ENCODE assay signal across 33 cellular contexts in genomic region chr13:36495431-36495830, GRCh38.
DNase-seq lines count a peak whose midpoint lies in the region; ATAC-seq, FAIRE-seq and TF ChIP-seq lines count a peak whose summit lies in the region.
"Had no signal": no experiment of that assay in that cellular context is flagged by ENCODE, and none has a peak within 500 bp of the region (broad histone marks: within the 10 kb centered on the region; RNA-seq: fewer than 3 reads in every experiment).

No MANE protein-coding gene starts in this region.

- H3K4me3 ChIP-seq in HepG2 (replicated peaks in 1 of 3; ENCODE audit: insufficient read depth in 1 of 3, low read depth in 2 of 3, low read length in 3 of 3): no peak overlapping the region
- no peak overlapping the region for H3K4me3 ChIP-seq in right lobe of liver
- no peak overlapping the region for H3K4me3 ChIP-seq in HEK293 (ENCODE audit: low read depth, low read length)
- no peak overlapping the region for H3K4me3 ChIP-seq in bronchial epithelial cell (ENCODE audit: low read depth, low read length)
- H3K4me3 ChIP-seq: A549; BLaER1; BLaER1 treated with 17β-estradiol and CSF1 and Interleukin-3, amounts not matched to agents 10 nM and 100 nM had no signal

- H3K4me1 ChIP-seq in HepG2 (ENCODE audit: insufficient read depth, low read length): no peaks in the 10 kb centered on the region
- no peaks in the 10 kb centered on the region for H3K4me1 ChIP-seq in right lobe of liver
- H3K4me1 ChIP-seq in HEK293 (ENCODE audit: control insufficient read depth, insufficient read depth, low read length): no peaks in the 10 kb centered on the region
- H3K4me1 ChIP-seq: A549; BE2C; BLaER1; BLaER1 treated with 17β-estradiol and CSF1 and Interleukin-3, amounts not matched to agents 10 nM and 100 nM; Caco-2 had no signal

- in situ Hi-C loops in HepG2 (cut with HindIII; ENCODE audit: extremely low pct_ligation_motif_present, low pct_unique_long_range_greater_than_20kb): no loop called here

- no TSS peak for BruUV-seq in HepG2 (replicated peaks; lab: Mats Ljungman, UMichigan)

- CTCF ChIA-PET in HepG2 (lab: Yijun Ruan, JAX; ENCODE audit: low intra/inter-chr PET ratio, low total read pairs): no interaction called here
- CTCF ChIA-PET in HEK293 (lab: Yijun Ruan, JAX): no interaction called here

- no peaks in the 10 kb centered on the region for H3K9me3 ChIP-seq in HepG2 (ENCODE audit: low read length)
- H3K9me3 ChIP-seq in right lobe of liver: no peaks in the 10 kb centered on the region
- no peaks in the 10 kb centered on the region for H3K9me3 ChIP-seq in HEK293 (ENCODE audit: control insufficient read depth, insufficient read depth, low read depth, low read length)
- H3K9me3 ChIP-seq: A549; BE2C; BLaER1; BLaER1 treated with 17β-estradiol and CSF1 and Interleukin-3, amounts not matched to agents 10 nM and 100 nM; Caco-2 had no signal

- intact Hi-C loops in HepG2 (cut with micrococcal nuclease; ENCODE audit: unreplicated experiment): no loop called here
- intact Hi-C loops in right lobe of liver (cut with DNase I): no loop called here

- H3K9ac ChIP-seq in HepG2 (ENCODE audit: insufficient read depth, low read depth, low read length): no peak overlapping the region
- H3K9ac ChIP-seq: BLaER1; BLaER1 treated with 17β-estradiol and CSF1 and Interleukin-3, amounts not matched to agents 10 nM and 100 nM had no signal

- H3K27ac ChIP-seq in HepG2 (ENCODE audit: extremely low read length, insufficient read depth, low read length) (no peak overlapping the region), right lobe of liver (no peak overlapping the region), HEK293 (ENCODE audit: extremely low read depth, low read depth, low read length) (no peak overlapping the region)
- H3K27ac ChIP-seq: 22Rv1; A549; BLaER1; BLaER1 treated with 17β-estradiol and CSF1 and Interleukin-3, amounts not matched to agents 10 nM and 100 nM; C4-2B had no signal

- TF ChIP-seq RAD21 in HepG2 (CRISPR knock-in tag; IDR thresholded peaks at IDR 0.05): no peak

- H3K36me3 ChIP-seq in HepG2 (replicated peaks in 1 of 2; ENCODE audit: control insufficient read depth in 1 of 2, insufficient read depth in 2 of 2, low read length in 2 of 2) (no peaks in the 10 kb centered on the region), right lobe of liver (no peaks in the 10 kb centered on the region), HEK293 (ENCODE audit: control insufficient read depth in 2 of 2, insufficient read depth in 1 of 2, low read length in 2 of 2) (no peaks in the 10 kb centered on the region), bronchial epithelial cell (ENCODE audit: control insufficient read depth, insufficient read depth, low read length) (no peaks in the 10 kb centered on the region)
- H3K36me3 ChIP-seq: BE2C; BLaER1; BLaER1 treated with 17β-estradiol and CSF1 and Interleukin-3, amounts not matched to agents 10 nM and 100 nM had no signal

- no peaks in the 10 kb centered on the region for H4K20me1 ChIP-seq in HepG2 (ENCODE audit: insufficient read depth, low read length)
- H4K20me1 ChIP-seq: BLaER1; BLaER1 treated with 17β-estradiol and CSF1 and Interleukin-3, amounts not matched to agents 10 nM and 100 nM had no signal

- WGBS in HepG2 (ENCODE audit: low lambda C conversion rate): 29% methylated on average over 4 of the region's 4 CpGs
- 53% methylated on average over 4 of the region's 4 CpGs for WGBS in right lobe of liver (ENCODE audit: insufficient coverage, low coverage, low lambda C conversion rate, missing lambda C conversion rate)

- H2AFZ ChIP-seq in HepG2 (ENCODE audit: low read length): no peak overlapping the region

- no peak for ATAC-seq in HepG2
- no peak for ATAC-seq in right lobe of liver
- no peak for ATAC-seq in GM18511 (IDR thresholded peaks at IDR 0.05; ENCODE audit: unreplicated experiment)
- ATAC-seq: A549; CD8-positive, alpha-beta T cell had no signal

- POLR2A ChIA-PET in HepG2 (lab: Yijun Ruan, JAX): no interaction called here
- POLR2A ChIA-PET in HEK293 (lab: Yijun Ruan, JAX): no interaction called here

- DNase-seq in HepG2 (ENCODE audit: low spot score) (no peak), right lobe of liver (no peak), bronchial epithelial cell (ENCODE audit: low read depth) (no peak), HuH-7 (ENCODE audit: low spot score) (no peak)
- DNase-seq: 8988T; ACHN; AML-193; BE2C; C1 segment of cervical spinal cord; Caco-2; Calu3; CD4-positive, alpha-beta memory T cell; CD4-positive, alpha-beta T cell; CD4-positive, CD25-positive, alpha-beta regulatory T cell; CD8-positive, alpha-beta memory T cell; CD8-positive, alpha-beta T cell; COR-L47; DMS 273 treated with DMSO at 0.1 percent for 48 hours; DMS153; DMS53; DMS79; DMS79 treated with DMSO at 0.1 percent for 48 hours; DND-41; EL had no signal

- TF ChIP-seq CTCF in HepG2 (CRISPR knock-in tag; IDR thresholded peaks at IDR 0.05): no peak
- TF ChIP-seq CTCF in right lobe of liver (IDR thresholded peaks at IDR 0.05): no peak
- no peak for TF ChIP-seq CTCF in HEK293 (tag by site-specific recombination; IDR thresholded peaks at IDR 0.05)
- no peak for TF ChIP-seq CTCF in bronchial epithelial cell (IDR thresholded peaks at IDR 0.05; ENCODE audit: insufficient read depth, low read length, severe bottlenecking)

- TF ChIP-seq EP300 in HepG2 (IDR thresholded peaks at IDR 0.05; ENCODE audit: low read depth in 2 of 2, low read length in 2 of 2): no peak
- no peak for TF ChIP-seq EP300 in HepG2 (CRISPR knock-in tag; IDR thresholded peaks at IDR 0.05; ENCODE audit: borderline replicate concordance)

- FAIRE-seq in HepG2 (lab: Jason Lieb, UNC) (no peak), bronchial epithelial cell (lab: Jason Lieb, UNC) (peak; percentile 32)
- FAIRE-seq: A204.1, A549, D721Med had no signal

- H3K4me2 ChIP-seq in HepG2 (ENCODE audit: low read depth, low read length): no peak overlapping the region
- H3K4me2 ChIP-seq: A549; BLaER1; BLaER1 treated with 17β-estradiol and CSF1 and Interleukin-3, amounts not matched to agents 10 nM and 100 nM had no signal

- no peak for TF ChIP-seq POLR2A in HepG2 (IDR thresholded peaks at IDR 0.05; ENCODE audit: insufficient read depth in 1 of 2, low read depth in 2 of 2, low read length in 2 of 2)
- no peak for TF ChIP-seq POLR2A in right lobe of liver (IDR thresholded peaks at IDR 0.05)

- no peaks in the 10 kb centered on the region for H3K79me2 ChIP-seq in HepG2 (ENCODE audit: insufficient read depth, low read length)

- H3K27me3 ChIP-seq in HepG2 (ENCODE audit: control insufficient read depth in 1 of 2, insufficient read depth in 2 of 2, low read length in 2 of 2): 0 out of 5 replicates have a peak, but pooled peaks cover 0 to 2% of the 10 kb centered on the region in 2 experiments
- no peaks in the 10 kb centered on the region for H3K27me3 ChIP-seq in right lobe of liver
- H3K27me3 ChIP-seq in bronchial epithelial cell (ENCODE audit: control insufficient read depth, insufficient read depth, low read length): peaks cover 3% of the 10 kb centered on the region
- H3K27me3 ChIP-seq: BLaER1; BLaER1 treated with 17β-estradiol and CSF1 and Interleukin-3, amounts not matched to agents 10 nM and 100 nM had no signal

TF ChIP-seq in HepG2, 621 proteins besides CTCF, POLR2A, EP300 and RAD21:
- TF ChIP-seq ZNF333 (CRISPR knock-in tag; IDR thresholded peaks at IDR 0.05; ENCODE audit: borderline replicate concordance) (no peak), MIER2 (CRISPR knock-in tag; IDR thresholded peaks at IDR 0.05) (no peak), HDAC1 (CRISPR knock-in tag; IDR thresholded peaks at IDR 0.05) (no peak), MNT (IDR thresholded peaks at IDR 0.05) (peak; percentile 67), ZNF839 (CRISPR knock-in tag; IDR thresholded peaks at IDR 0.05; ENCODE audit: borderline replicate concordance) (no peak)

TF ChIP-seq in HEK293, 187 proteins besides CTCF, POLR2A, EP300 and RAD21 (continues in another document):
- TF ChIP-seq PRDM6 (tag by site-specific recombination; IDR thresholded peaks at IDR 0.05): no peak
- TF ChIP-seq ZSCAN4 (tag by site-specific recombination; IDR thresholded peaks at IDR 0.05): peak; percentile 61; the same call in 1 of the 2 replicates
- no peak for TF ChIP-seq ZBTB49 (tag by site-specific recombination; IDR thresholded peaks at IDR 0.05; ENCODE audit: low read depth)
